1 cellular context compared by ENCODE assay signal in the genomic region with DNA sequence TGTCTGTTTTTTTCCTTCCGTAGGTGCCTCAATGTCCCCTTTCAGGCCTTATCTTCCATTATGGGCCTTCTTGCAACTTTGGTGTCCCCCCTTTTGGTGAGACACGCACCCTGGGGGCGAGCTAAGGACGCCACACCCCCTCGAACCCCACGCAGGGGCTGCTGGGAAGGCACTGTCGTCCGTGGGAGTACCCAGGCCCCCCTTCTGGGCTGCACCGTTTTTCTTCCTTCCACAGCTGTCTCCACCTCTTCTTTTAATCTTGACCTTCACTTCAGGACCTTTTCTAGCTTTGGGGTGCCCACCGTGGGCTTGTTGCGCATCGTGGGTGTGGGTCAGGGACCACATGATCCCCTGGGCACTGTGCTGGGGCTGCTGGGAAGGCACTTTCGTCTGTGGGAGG.
TF ChIP-seq lines count a peak whose summit lies in the region.

No MANE protein-coding gene starts in this region.

TF ChIP-seq in K562, 482 proteins besides CTCF, POLR2A, EP300 and RAD21:
- TF ChIP-seq HDAC3 (IDR thresholded peaks at IDR 0.05; ENCODE audit: borderline replicate concordance, partially characterized antibody) (no peak), DNMT1 (IDR thresholded peaks at IDR 0.05) (no peak), ZNF764 (CRISPR knock-in tag; IDR thresholded peaks at IDR 0.05; ENCODE audit: low read depth) (no peak), TCF3 (CRISPR knock-in tag; IDR thresholded peaks at IDR 0.05) (no peak), ZNF143 (CRISPR knock-in tag; IDR thresholded peaks at IDR 0.05) (no peak), PCBP1 (IDR thresholded peaks at IDR 0.05; ENCODE audit: low read depth, low read length, poor library complexity, severe bottlenecking) (no peak)
